ENCODE assay signal across 6 cellular contexts in the genomic region with DNA sequence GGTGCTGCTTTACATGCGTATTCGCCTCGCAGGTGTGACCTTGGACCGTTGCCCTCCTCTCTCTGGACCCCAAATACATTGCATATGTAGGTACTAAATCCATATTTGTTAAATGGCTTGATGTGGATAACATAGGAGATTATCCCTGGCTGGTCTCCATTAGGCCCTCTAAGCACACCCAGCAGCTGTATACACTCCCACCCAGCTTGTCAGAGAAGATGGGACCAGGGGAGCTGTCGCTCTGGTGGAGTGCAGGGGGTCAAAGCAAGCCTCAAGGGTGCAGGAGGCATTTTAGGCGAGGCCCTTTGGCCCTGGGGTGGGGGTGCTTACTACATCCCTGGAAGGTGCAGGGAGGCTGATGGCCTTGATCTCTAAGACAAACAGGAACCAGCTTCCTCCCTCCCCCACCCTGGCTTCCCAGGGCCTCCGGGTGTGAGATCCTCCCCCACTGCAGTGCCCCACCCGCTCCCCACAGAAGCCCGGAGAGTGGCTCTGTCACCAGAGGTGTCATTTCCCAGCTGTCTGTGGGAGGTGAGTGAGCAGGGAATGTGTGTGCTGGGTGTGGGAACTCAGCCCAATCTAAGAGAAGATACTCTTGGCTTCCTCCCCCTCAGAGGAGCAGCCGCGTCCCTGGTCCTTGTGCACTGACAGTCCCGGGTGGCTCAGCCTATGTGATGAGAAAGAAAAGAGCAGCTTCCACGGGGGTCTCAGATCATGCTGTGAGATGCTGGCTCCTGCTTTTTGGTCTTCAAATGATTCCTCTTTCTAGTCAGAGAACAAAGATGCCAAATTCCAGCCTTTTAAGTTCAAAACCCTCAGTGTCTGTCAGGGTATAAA. TPM values are rescaled to one million over a fixed set of nuclear protein-coding genes. Genes with fewer than 3 reads are reported as not detected.
DNase-seq lines count a peak whose midpoint lies in the region; ATAC-seq and TF ChIP-seq lines count a peak whose summit lies in the region.

No MANE protein-coding gene starts in this region.

- H3K27me3 ChIP-seq in DOHH2 (ENCODE audit: control insufficient read depth, low read length) (no peaks in the 10 kb centered on the region), Peyer's patch (no peaks in the 10 kb centered on the region)

- DNase-seq in Peyer's patch = peak; percentile 77 to 93 (median 84)
- DNase-seq in central memory CD4-positive, alpha-beta T cell = peak; percentile 71
- peak; percentile 71 for DNase-seq in natural killer cell

- intact Hi-C loops in natural killer cell (cut with micrococcal nuclease) = no loop called here

- peaks cover 34% of the 10 kb centered on the region for H3K79me2 ChIP-seq in DOHH2 (ENCODE audit: control insufficient read depth, low read length)

- H3K4me1 ChIP-seq in DOHH2 (ENCODE audit: control insufficient read depth, low read length) = peaks cover 48% of the 10 kb centered on the region
- H3K4me1 ChIP-seq in Peyer's patch = peaks cover 9 to 45% (median 16%) of the 10 kb centered on the region in 4 donors

- no peaks in the 10 kb centered on the region for H3K27me3 Mint-ChIP-seq in natural killer cell (ENCODE audit: low read depth in 2 of 2)

- H3K4me3 Mint-ChIP-seq in natural killer cell = peak overlapping the region; percentile 91

- H3K9me3 Mint-ChIP-seq in natural killer cell = no peaks in the 10 kb centered on the region

- H3K4me3 ChIP-seq in DOHH2 (ENCODE audit: low read length) (peak overlapping the region; percentile 99), Peyer's patch (peak overlapping the region in 1 of 4 donors; percentile 99)

- H3K36me3 ChIP-seq in DOHH2 (ENCODE audit: control insufficient read depth, low read length) = peaks cover 33% of the 10 kb centered on the region
- H3K36me3 ChIP-seq in Peyer's patch = peaks cover 0 to 20% (median 0%) of the 10 kb centered on the region in 3 donors

- peak overlapping the region; percentile 100 for H3K4me2 ChIP-seq in DOHH2 (ENCODE audit: low read length)

- H3F3A ChIP-seq in DOHH2 (ENCODE audit: control insufficient read depth, insufficient read depth) = peaks cover 18% of the 10 kb centered on the region

- no peaks in the 10 kb centered on the region for H3K9me3 ChIP-seq in DOHH2 (ENCODE audit: control insufficient read depth, insufficient read depth, low read length)
- H3K9me3 ChIP-seq in Peyer's patch = no peaks in the 10 kb centered on the region

- TF ChIP-seq CTCF in DOHH2 (IDR thresholded peaks at IDR 0.05; ENCODE audit: low read depth, low read length, poor library complexity, severe bottlenecking) = no peak
- TF ChIP-seq CTCF in Peyer's patch (IDR thresholded peaks at IDR 0.05) = no peak
- no peak for TF ChIP-seq CTCF in natural killer cell (IDR thresholded peaks at IDR 0.05)

- H3K9me2 ChIP-seq in DOHH2 (replicated peaks; ENCODE audit: control insufficient read depth, low read length) = no peaks in the 10 kb centered on the region

- peaks cover 37 to 55% of the 10 kb centered on the region in 2 donors for H3K4me1 Mint-ChIP-seq in natural killer cell

- no peak for TF ChIP-seq POLR2A in Peyer's patch (IDR thresholded peaks at IDR 0.05)

- peaks cover 7% of the 10 kb centered on the region; the same call in 1 of the 2 replicates for H4K20me1 ChIP-seq in DOHH2 (ENCODE audit: control insufficient read depth, insufficient read depth, low read depth, low read length)

- peak; percentile 58 to 74 (median 62) for ATAC-seq in natural killer cell
- no peak for ATAC-seq in GM21367 (IDR thresholded peaks at IDR 0.05; ENCODE audit: unreplicated experiment)
- no peak for ATAC-seq in GM18907 (IDR thresholded peaks at IDR 0.05; ENCODE audit: unreplicated experiment)

- H3K27ac Mint-ChIP-seq in natural killer cell = no peak overlapping the region

- no peaks in the 10 kb centered on the region for H3K36me3 Mint-ChIP-seq in natural killer cell

- H3K27ac ChIP-seq in DOHH2 (ENCODE audit: low read depth, low read length) (peak overlapping the region; percentile 69), Peyer's patch (peak overlapping the region; percentile 99 to 100 (median 100))

RNA-seq across cellular contexts. Expression of a gene that starts 1.4 kb away (rescaled TPM):
- 10 to 100 TPM; 10.7 to 40.2 (median 32.4) TPM for total RNA-seq in Peyer's patch
- total RNA-seq in natural killer cell = 100 to 1,000 TPM; 191 to 315 (median 234) TPM

RNA-seq across cellular contexts. Expression of a gene that starts 12.0 kb away (rescaled TPM):
- total RNA-seq in Peyer's patch = 10 to 100 TPM in 3 of 4 donors, 1 to 10 TPM in 1; 6.5 to 27.2 (median 16.4) TPM
- 100 to 1,000 TPM in 1 of 3 donors, 10 to 100 TPM in 2; 48.9 to 101 (median 96.1) TPM for total RNA-seq in natural killer cell

RNA-seq across cellular contexts. Expression of a gene that starts 12.0 kb away (rescaled TPM):
- total RNA-seq in Peyer's patch (100 to 1,000 TPM in 3 of 4 donors, 10 to 100 TPM in 1; 67.6 to 143 (median 119) TPM), natural killer cell (1,000 to 10,000 TPM in 1 of 3 donors, 100 to 1,000 TPM in 2; 636 to 1,422 (median 923) TPM)

RNA-seq across cellular contexts. Expression of a gene that starts 25.8 kb away (rescaled TPM):
- total RNA-seq in Peyer's patch (10 to 100 TPM; 12.6 to 22.6 (median 17.9) TPM), natural killer cell (10 to 100 TPM; 10.2 to 15.6 (median 11.6) TPM)

RNA-seq across cellular contexts. Expression of a gene that starts 40.3 kb away (rescaled TPM):
- total RNA-seq in Peyer's patch (not detected), natural killer cell (under 1 TPM; 0.50 to 0.77 (median 0.61) TPM)

Comparison
In these comparisons a context has a peak if more than half of its experiments do, and no peak if none do; other contexts are left out.
1. ATAC-seq: peak in natural killer cell (3 of 3); none in GM21367 (single experiment) and GM18907 (single experiment).
2. RNA of a gene that starts 1.4 kb away (total RNA-seq): 191 to 315 TPM in natural killer cell; 10.7 to 40.2 TPM in Peyer's patch; every median in the first group is over 4 times any median in the second.
3. RNA of a gene that starts 12.0 kb away (total RNA-seq): 636 to 1,422 TPM in natural killer cell; 67.6 to 143 TPM in Peyer's patch; every median in the first group is over 4 times any median in the second.
4. Peak in every context shown above with its lines, with median percentiles within 50 percentile points of each other: DNase-seq.